Comparison of ENCODE assay signal across 18 cellular contexts in genomic region chr10:88670497-88670896, GRCh38. TPM values are rescaled to one million over a fixed set of nuclear protein-coding genes. Genes with fewer than 3 reads are reported as not detected.
DNase-seq lines count a peak whose midpoint lies in the region; ATAC-seq, FAIRE-seq and TF ChIP-seq lines count a peak whose summit lies in the region.
"Had no signal": no experiment of that assay in that cellular context is flagged by ENCODE, and none has a peak within 500 bp of the region (broad histone marks: within the 10 kb centered on the region; RNA-seq: fewer than 3 reads in every experiment).

No MANE protein-coding gene starts in this region.

- H3K27me3 Mint-ChIP-seq in activated naive CD8-positive, alpha-beta T cell treated with anti-CD3 and anti-CD28 coated beads, Interleukin-2, amount 50 U/mL, for 24 hours, result no peaks in the 10 kb centered on the region

- H3K4me3 ChIP-seq in GM06990 (replicated peaks; ENCODE audit: low read depth, low read length), result no peak overlapping the region
- H3K4me3 ChIP-seq: dorsolateral prefrontal cortex, hepatocyte had no signal

- no peaks in the 10 kb centered on the region for H3K36me3 Mint-ChIP-seq in activated naive CD8-positive, alpha-beta T cell treated with anti-CD3 and anti-CD28 coated beads, Interleukin-2, amount 50 U/mL, for 24 hours (ENCODE audit: low read depth)
- H3K36me3 Mint-ChIP-seq: brain had no signal

- peak; percentile 23 for DNase-seq in GM06990 (ENCODE audit: extremely low read depth, insufficient read length)
- no peak for DNase-seq in GM12891 (ENCODE audit: insufficient read length, low spot score)
- no peak for DNase-seq in activated naive CD8-positive, alpha-beta T cell treated with anti-CD3 and anti-CD28 coated beads, Interleukin-2, amount 50 U/mL, for 24 hours
- no peak for DNase-seq in cortex of kidney (lab: John Stamatoyannopoulos, UW)
- DNase-seq in NCI-H510A treated with DMSO at 0.1 percent for 48 hours (lab: John Stamatoyannopoulos, UW), result no peak
- DNase-seq: DND-41, dorsolateral prefrontal cortex, HCEC 1CT, left cardiac atrium, NCI-H1694 treated with DMSO at 0.1 percent for 48 hours, NCI-H526 treated with DMSO at 0.1 percent for 48 hours, occipital lobe had no signal

- TF ChIP-seq POLR2A in GM12891 (IDR thresholded peaks at IDR 0.05; ENCODE audit: low read depth, low read length), result no peak

- peaks cover 16% of the 10 kb centered on the region for H3K4me1 Mint-ChIP-seq in activated naive CD8-positive, alpha-beta T cell treated with anti-CD3 and anti-CD28 coated beads, Interleukin-2, amount 50 U/mL, for 24 hours
- H3K4me1 Mint-ChIP-seq: brain had no signal

- peak overlapping the region; percentile 60 for H3K27ac Mint-ChIP-seq in activated naive CD8-positive, alpha-beta T cell treated with anti-CD3 and anti-CD28 coated beads, Interleukin-2, amount 50 U/mL, for 24 hours
- H3K27ac Mint-ChIP-seq: brain had no signal

- no peaks in the 10 kb centered on the region for H3K36me3 ChIP-seq in GM06990 (ENCODE audit: control insufficient read depth, insufficient read depth, low read length)

- no peaks in the 10 kb centered on the region for H3K9me3 Mint-ChIP-seq in activated naive CD8-positive, alpha-beta T cell treated with anti-CD3 and anti-CD28 coated beads, Interleukin-2, amount 50 U/mL, for 24 hours
- H3K9me3 Mint-ChIP-seq: brain had no signal

- ATAC-seq in HG02852 (IDR thresholded peaks at IDR 0.05; ENCODE audit: unreplicated experiment) (peak; percentile 79), GM18868 (IDR thresholded peaks at IDR 0.05; ENCODE audit: unreplicated experiment) (no peak)
- ATAC-seq in activated naive CD8-positive, alpha-beta T cell treated with anti-CD3 and anti-CD28 coated beads, Interleukin-2, amount 50 U/mL, for 24 hours, result peak; percentile 99
- ATAC-seq: left cardiac atrium, Panc1 had no signal

- no peak for TF ChIP-seq CTCF in GM06990 (IDR thresholded peaks at IDR 0.05; ENCODE audit: insufficient read depth, low read length, poor library complexity, severe bottlenecking)

- no peaks in the 10 kb centered on the region for H3K27me3 ChIP-seq in GM06990 (replicated peaks; ENCODE audit: control insufficient read depth, insufficient read depth, low read length)
- H3K27me3 ChIP-seq: dorsolateral prefrontal cortex, hepatocyte had no signal

- H3K4me3 Mint-ChIP-seq in activated naive CD8-positive, alpha-beta T cell treated with anti-CD3 and anti-CD28 coated beads, Interleukin-2, amount 50 U/mL, for 24 hours, result peak overlapping the region; percentile 13
- H3K4me3 Mint-ChIP-seq: brain had no signal

- peak; percentile 28 for FAIRE-seq in GM12891 (lab: Jason Lieb, UNC)

TF ChIP-seq in GM12891, 5 proteins besides CTCF, POLR2A, EP300 and RAD21:
- TF ChIP-seq TAF1 (IDR thresholded peaks at IDR 0.05; ENCODE audit: low read depth, low read length), result no peak
- no peak for TF ChIP-seq SPI1 (IDR thresholded peaks at IDR 0.05; ENCODE audit: low read depth, low read length)

RNA-seq across cellular contexts. Expression of gene LIPF, which starts 6.3 kb away (rescaled TPM):
- not detected for polyA plus RNA-seq in GM12891 (2012; ENCODE audit: low read depth, missing spikeins)
- polyA plus RNA-seq: BJ, hepatocyte had no signal

RNA-seq across cellular contexts. Expression of gene LIPK, which starts 35.6 kb away (rescaled TPM):
- not detected for polyA plus RNA-seq in GM12891 (2012; ENCODE audit: low read depth, missing spikeins)
- polyA plus RNA-seq: BJ, hepatocyte had no signal
